ENCODE assay signal across 17 cellular contexts in the genomic region with DNA sequence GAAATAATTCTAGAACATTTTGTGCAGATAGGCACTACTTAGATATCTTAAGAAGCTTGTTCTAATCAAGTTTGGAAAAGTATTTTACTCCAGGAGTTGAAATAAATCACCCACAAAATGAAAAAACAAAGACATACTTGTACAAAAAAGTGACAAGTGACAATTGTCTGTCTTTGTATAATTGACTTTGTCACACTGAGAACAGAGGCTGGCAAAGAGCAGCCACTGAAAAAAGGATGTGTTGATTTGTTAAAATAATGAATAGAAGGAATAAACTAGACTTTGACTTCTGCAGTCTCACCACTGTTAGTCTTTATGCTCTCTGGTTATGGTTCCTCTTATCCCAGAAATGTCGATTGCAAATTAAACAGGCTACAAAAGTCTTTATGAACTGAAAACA.
"Had no signal": no experiment of that assay in that cellular context is flagged by ENCODE, and none has a peak within 500 bp of the region (broad histone marks: within the 10 kb centered on the region; RNA-seq: fewer than 3 reads in every experiment).

No MANE protein-coding gene starts in this region.

- H3K9me3 ChIP-seq: right lobe of liver, thyroid gland had no signal

- DNase-seq: activated CD4-positive, alpha-beta T cell treated with anti-CD3 and anti-CD28 coated beads, Interleukin-2, amount 10 ng/mL, durations not matched to agents 24 days and 14 days; activated CD8-positive, alpha-beta T cell treated with anti-CD3 and anti-CD28 coated beads for 36 hours; activated naive CD4-positive, alpha-beta T cell treated with anti-CD3 and anti-CD28 coated beads for 36 hours; activated naive CD8-positive, alpha-beta T cell treated with anti-CD3 and anti-CD28 coated beads, Interleukin-2, amount 50 U/mL, for 24 hours; activated T-cell treated with anti-CD3 and anti-CD28 coated beads, Interleukin-2, amount 50 U/mL, for 1 hour; aorta; brain microvascular endothelial cell; cortex of kidney; effector memory CD4-positive, alpha-beta T cell; mesenchymal stem cell; naive thymus-derived CD8-positive, alpha-beta T cell; right lobe of liver; stimulated activated CD4-positive, alpha-beta T cell treated with anti-CD3 and anti-CD28 coated beads, Interleukin-4, amount 100 ng/mL, for 4 hours; thyroid gland had no signal

- H3K36me3 Mint-ChIP-seq: naive thymus-derived CD8-positive, alpha-beta T cell; stimulated activated memory B cell treated with anti-CD40 and anti-IgM and Interleukin-4, amounts not matched to agents 10 μg/mL and 1 μg/mL and 100 μg/mL, for 72 hours had no signal

- H3K4me3 Mint-ChIP-seq: activated CD4-positive, alpha-beta T cell treated with anti-CD3 and anti-CD28 coated beads, Interleukin-2, amount 10 ng/mL, durations not matched to agents 24 days and 14 days; activated CD8-positive, alpha-beta T cell treated with anti-CD3 and anti-CD28 coated beads for 36 hours; activated naive CD4-positive, alpha-beta T cell treated with anti-CD3 and anti-CD28 coated beads for 36 hours; activated naive CD8-positive, alpha-beta T cell treated with anti-CD3 and anti-CD28 coated beads, Interleukin-2, amount 50 U/mL, for 24 hours; central memory CD8-positive, alpha-beta T cell; naive thymus-derived CD8-positive, alpha-beta T cell; stimulated activated memory B cell treated with anti-CD40 and anti-IgM and Interleukin-4, amounts not matched to agents 10 μg/mL and 1 μg/mL and 100 μg/mL, for 72 hours had no signal

- H3K9me3 Mint-ChIP-seq: activated CD4-positive, alpha-beta T cell treated with anti-CD3 and anti-CD28 coated beads, Interleukin-2, amount 10 ng/mL, durations not matched to agents 24 days and 14 days; activated CD8-positive, alpha-beta T cell treated with anti-CD3 and anti-CD28 coated beads for 36 hours; activated naive CD4-positive, alpha-beta T cell treated with anti-CD3 and anti-CD28 coated beads for 36 hours; activated naive CD8-positive, alpha-beta T cell treated with anti-CD3 and anti-CD28 coated beads, Interleukin-2, amount 50 U/mL, for 24 hours; central memory CD8-positive, alpha-beta T cell; naive thymus-derived CD8-positive, alpha-beta T cell; stimulated activated memory B cell treated with anti-CD40 and anti-IgM and Interleukin-4, amounts not matched to agents 10 μg/mL and 1 μg/mL and 100 μg/mL, for 72 hours had no signal

- ATAC-seq: activated CD8-positive, alpha-beta T cell treated with anti-CD3 and anti-CD28 coated beads for 36 hours; activated naive CD8-positive, alpha-beta T cell treated with anti-CD3 and anti-CD28 coated beads, Interleukin-2, amount 50 U/mL, for 24 hours; naive thymus-derived CD8-positive, alpha-beta T cell; right lobe of liver; stimulated activated memory B cell treated with anti-CD40 and anti-IgM and Interleukin-4, amounts not matched to agents 10 μg/mL and 1 μg/mL and 100 μg/mL, for 72 hours had no signal

- H3K4me1 ChIP-seq: right lobe of liver, thyroid gland had no signal

- H3K36me3 ChIP-seq: brain microvascular endothelial cell, right lobe of liver, thyroid gland had no signal

- H3K4me1 Mint-ChIP-seq: activated CD4-positive, alpha-beta T cell treated with anti-CD3 and anti-CD28 coated beads, Interleukin-2, amount 10 ng/mL, durations not matched to agents 24 days and 14 days; activated naive CD8-positive, alpha-beta T cell treated with anti-CD3 and anti-CD28 coated beads, Interleukin-2, amount 50 U/mL, for 24 hours; central memory CD8-positive, alpha-beta T cell; naive thymus-derived CD8-positive, alpha-beta T cell; stimulated activated memory B cell treated with anti-CD40 and anti-IgM and Interleukin-4, amounts not matched to agents 10 μg/mL and 1 μg/mL and 100 μg/mL, for 72 hours had no signal

- H3K4me3 ChIP-seq: right lobe of liver, smooth muscle cell, thyroid gland had no signal

- H3K27ac ChIP-seq: brain microvascular endothelial cell, right lobe of liver, thyroid gland had no signal

- H3K27me3 ChIP-seq: brain microvascular endothelial cell, right lobe of liver, thyroid gland had no signal

- H3K27me3 Mint-ChIP-seq: activated CD4-positive, alpha-beta T cell treated with anti-CD3 and anti-CD28 coated beads, Interleukin-2, amount 10 ng/mL, durations not matched to agents 24 days and 14 days; activated CD8-positive, alpha-beta T cell treated with anti-CD3 and anti-CD28 coated beads for 36 hours; activated naive CD8-positive, alpha-beta T cell treated with anti-CD3 and anti-CD28 coated beads, Interleukin-2, amount 50 U/mL, for 24 hours; central memory CD8-positive, alpha-beta T cell; stimulated activated memory B cell treated with anti-CD40 and anti-IgM and Interleukin-4, amounts not matched to agents 10 μg/mL and 1 μg/mL and 100 μg/mL, for 72 hours had no signal

- H3K27ac Mint-ChIP-seq: activated CD4-positive, alpha-beta T cell treated with anti-CD3 and anti-CD28 coated beads, Interleukin-2, amount 10 ng/mL, durations not matched to agents 24 days and 14 days; activated CD8-positive, alpha-beta T cell treated with anti-CD3 and anti-CD28 coated beads for 36 hours; activated naive CD4-positive, alpha-beta T cell treated with anti-CD3 and anti-CD28 coated beads for 36 hours; activated naive CD8-positive, alpha-beta T cell treated with anti-CD3 and anti-CD28 coated beads, Interleukin-2, amount 50 U/mL, for 24 hours; naive thymus-derived CD8-positive, alpha-beta T cell; stimulated activated memory B cell treated with anti-CD40 and anti-IgM and Interleukin-4, amounts not matched to agents 10 μg/mL and 1 μg/mL and 100 μg/mL, for 72 hours had no signal
